10 cellular contexts compared by ENCODE assay signal in genomic region chr12:108596854-108597558, GRCh38. TPM values are rescaled to one million over a fixed set of nuclear protein-coding genes. Genes with fewer than 3 reads are reported as not detected.
DNase-seq lines count a peak whose midpoint lies in the region; ATAC-seq and TF ChIP-seq lines count a peak whose summit lies in the region.
"Had no signal": no experiment of that assay in that cellular context is flagged by ENCODE, and none has a peak within 500 bp of the region (broad histone marks: within the 10 kb centered on the region; RNA-seq: fewer than 3 reads in every experiment).

No MANE protein-coding gene starts in this region.

- H3K4me2 ChIP-seq in smooth muscle cell = peak overlapping the region; percentile 85

- no peak overlapping the region for H3K27ac Mint-ChIP-seq in activated CD4-positive, alpha-beta T cell treated with anti-CD3 and anti-CD28 coated beads, Interleukin-2, amount 10 ng/mL, durations not matched to agents 24 days and 14 days

- H3K4me3 ChIP-seq in SK-N-MC = peak overlapping the region; percentile 67
- H3K4me3 ChIP-seq in fibroblast of the aortic adventitia (ENCODE audit: low read depth, low read length) = peak overlapping the region; percentile 93
- H3K4me3 ChIP-seq in smooth muscle cell = peak overlapping the region; percentile 61

- H3K79me2 ChIP-seq in smooth muscle cell (ENCODE audit: low read depth) = peaks cover 38% of the 10 kb centered on the region

- no peaks in the 10 kb centered on the region for H3K4me1 Mint-ChIP-seq in activated CD4-positive, alpha-beta T cell treated with anti-CD3 and anti-CD28 coated beads, Interleukin-2, amount 10 ng/mL, durations not matched to agents 24 days and 14 days

- H3K36me3 ChIP-seq in SK-N-MC (ENCODE audit: insufficient read depth, low read length) (no peaks in the 10 kb centered on the region), smooth muscle cell (ENCODE audit: low read depth) (no peaks in the 10 kb centered on the region)

- WGBS in smooth muscle cell (ENCODE audit: low lambda C conversion rate) = 71% methylated on average over 9 of the region's 10 CpGs

- H3K9me3 ChIP-seq in SK-N-MC (ENCODE audit: low read depth, low read length) (no peaks in the 10 kb centered on the region), smooth muscle cell (replicated peaks; ENCODE audit: low read depth) (no peaks in the 10 kb centered on the region)

- TF ChIP-seq CTCF in fibroblast of the aortic adventitia (IDR thresholded peaks at IDR 0.05; ENCODE audit: insufficient read depth, low read length) = no peak
- no peak for TF ChIP-seq CTCF in smooth muscle cell (IDR thresholded peaks at IDR 0.05; ENCODE audit: borderline replicate concordance, insufficient read depth, poor library complexity, severe bottlenecking)

- H3K4me3 Mint-ChIP-seq in activated CD4-positive, alpha-beta T cell treated with anti-CD3 and anti-CD28 coated beads, Interleukin-2, amount 10 ng/mL, durations not matched to agents 24 days and 14 days = no peak overlapping the region

- no peaks in the 10 kb centered on the region for H3K36me3 Mint-ChIP-seq in activated CD4-positive, alpha-beta T cell treated with anti-CD3 and anti-CD28 coated beads, Interleukin-2, amount 10 ng/mL, durations not matched to agents 24 days and 14 days (ENCODE audit: low read depth)

- intact Hi-C loops in activated CD4-positive, alpha-beta T cell treated with anti-CD3 and anti-CD28 coated beads, Interleukin-2, amount 10 ng/mL, durations not matched to agents 24 days and 14 days (cut with micrococcal nuclease) = no loop called here

- no peak for ATAC-seq in HG02870 (IDR thresholded peaks at IDR 0.05; ENCODE audit: unreplicated experiment)
- ATAC-seq: Panc1 had no signal

- H2AFZ ChIP-seq in smooth muscle cell (ENCODE audit: low read depth) = no peak overlapping the region

- DNase-seq in ELF-1 (ENCODE audit: low read depth, low spot score) (peak; percentile 59), SK-N-MC (ENCODE audit: low read depth, low spot score) (no peak), fibroblast of the aortic adventitia (ENCODE audit: low read depth) (no peak), smooth muscle cell (lab: John Stamatoyannopoulos, UW; ENCODE audit: unreplicated experiment) (no peak), hypothalamus (lab: John Stamatoyannopoulos, UW) (no peak)
- no peak for DNase-seq in activated CD4-positive, alpha-beta T cell treated with anti-CD3 and anti-CD28 coated beads, Interleukin-2, amount 10 ng/mL, durations not matched to agents 24 days and 14 days
- no peak for DNase-seq in activated CD8-positive, alpha-beta memory T cell treated with anti-CD3 and anti-CD28 coated beads, Interleukin-2, amount 50 U/mL, for 4 hours
- DNase-seq: Karpas-422 had no signal

- no peaks in the 10 kb centered on the region for H3K9me3 Mint-ChIP-seq in activated CD4-positive, alpha-beta T cell treated with anti-CD3 and anti-CD28 coated beads, Interleukin-2, amount 10 ng/mL, durations not matched to agents 24 days and 14 days

- H3K9ac ChIP-seq in SK-N-MC (ENCODE audit: insufficient read length) (peak overlapping the region; percentile 43), smooth muscle cell (ENCODE audit: low read depth) (no peak overlapping the region)

- no peaks in the 10 kb centered on the region for H4K20me1 ChIP-seq in smooth muscle cell (ENCODE audit: low read depth)

- no peaks in the 10 kb centered on the region for H3K4me1 ChIP-seq in smooth muscle cell (ENCODE audit: low read depth)

- H3K27me3 ChIP-seq in smooth muscle cell (ENCODE audit: low read depth) = no peaks in the 10 kb centered on the region

- no peaks in the 10 kb centered on the region for H3K27me3 Mint-ChIP-seq in activated CD4-positive, alpha-beta T cell treated with anti-CD3 and anti-CD28 coated beads, Interleukin-2, amount 10 ng/mL, durations not matched to agents 24 days and 14 days

- no peaks in the 10 kb centered on the region for H3F3A ChIP-seq in smooth muscle cell (ENCODE audit: low read depth)

- no peak overlapping the region for H3K27ac ChIP-seq in SK-N-MC
- no peak overlapping the region for H3K27ac ChIP-seq in smooth muscle cell (ENCODE audit: low read depth)

RNA-seq across cellular contexts. Expression of gene TMEM119, which starts 0.9 kb away (rescaled TPM):
- total RNA-seq in fibroblast of the aortic adventitia (ENCODE audit: low replicate concordance) (58.4 and 164 TPM in 2 replicates), smooth muscle cell (40.9 and 41.9 TPM in 2 replicates)
- 67.2 and 103 TPM in 2 replicates for polyA plus RNA-seq in smooth muscle cell
- 0.47 TPM in 1 of 2 replicates, not detected in the other for total RNA-seq in activated CD4-positive, alpha-beta T cell treated with anti-CD3 and anti-CD28 coated beads, Interleukin-2, amount 10 ng/mL, durations not matched to agents 24 days and 14 days

RNA-seq across cellular contexts. Expression of gene ISCU, which starts 34.6 kb away (rescaled TPM):
- total RNA-seq in fibroblast of the aortic adventitia (ENCODE audit: low replicate concordance) (136 TPM in 2 replicates), smooth muscle cell (134 and 138 TPM in 2 replicates)
- 140 and 154 TPM in 2 replicates for polyA plus RNA-seq in smooth muscle cell
- total RNA-seq in activated CD4-positive, alpha-beta T cell treated with anti-CD3 and anti-CD28 coated beads, Interleukin-2, amount 10 ng/mL, durations not matched to agents 24 days and 14 days = 61.5 and 66.1 TPM in 2 replicates

RNA-seq across cellular contexts. Expression of gene SART3, which starts 36.0 kb away (rescaled TPM):
- total RNA-seq in fibroblast of the aortic adventitia (ENCODE audit: low replicate concordance) = 46.6 and 105 TPM in 2 replicates
- total RNA-seq in smooth muscle cell = 64.3 and 94.5 TPM in 2 replicates
- polyA plus RNA-seq in smooth muscle cell = 22.7 and 27.2 TPM in 2 replicates
- total RNA-seq in activated CD4-positive, alpha-beta T cell treated with anti-CD3 and anti-CD28 coated beads, Interleukin-2, amount 10 ng/mL, durations not matched to agents 24 days and 14 days = 89.1 and 90.5 TPM in 2 replicates

RNA-seq across cellular contexts. Expression of gene SELPLG, which starts 36.7 kb away (rescaled TPM):
- total RNA-seq in fibroblast of the aortic adventitia (ENCODE audit: low replicate concordance) (0.57 and 1.5 TPM in 2 replicates), smooth muscle cell (1.3 and 2.0 TPM in 2 replicates)
- 0.09 and 1.6 TPM in 2 replicates for polyA plus RNA-seq in smooth muscle cell
- 47.4 and 49.4 TPM in 2 replicates for total RNA-seq in activated CD4-positive, alpha-beta T cell treated with anti-CD3 and anti-CD28 coated beads, Interleukin-2, amount 10 ng/mL, durations not matched to agents 24 days and 14 days

Comparison
In these comparisons a context has a peak if more than half of its experiments do, and no peak if none do; other contexts are left out.
1. RNA of gene TMEM119, which starts 0.9 kb away (total RNA-seq): 58.4 to 164 TPM in fibroblast of the aortic adventitia and 40.9 to 41.9 TPM in smooth muscle cell; 0.47 TPM in activated CD4-positive, alpha-beta T cell treated with anti-CD3 and anti-CD28 coated beads, Interleukin-2, amount 10 ng/mL, durations not matched to agents 24 days and 14 days; every median in the first group is over 10 times any median in the second.
2. Peak in every context shown above with its lines, with median percentiles within 50 percentile points of each other: H3K4me3 ChIP-seq.